ENCODE assay signal across 15 cellular contexts in the genomic region with DNA sequence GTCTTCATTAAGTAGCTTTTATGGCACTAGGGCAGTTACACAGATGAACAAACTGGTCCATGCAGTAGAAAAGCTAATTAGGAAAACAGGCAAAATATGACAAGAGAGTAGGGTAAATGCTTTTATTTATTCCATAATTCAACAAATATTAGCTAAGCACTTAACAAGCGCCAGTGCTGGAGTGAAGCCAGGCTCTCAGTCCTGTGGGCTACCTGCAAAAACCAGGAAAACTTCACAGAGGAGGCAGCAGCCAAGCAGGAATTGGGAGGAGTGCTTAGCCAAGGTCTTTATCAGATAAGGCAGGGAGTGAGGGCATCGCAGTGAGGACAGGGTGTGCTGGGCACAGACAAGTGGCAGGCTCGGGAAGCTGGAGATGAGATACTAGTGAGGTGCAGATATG. TPM values are rescaled to one million over a fixed set of nuclear protein-coding genes. Genes with fewer than 3 reads are reported as not detected.
A peak's percentile ranks its signal among the peaks of the same experiment; 100 is the strongest.
DNase-seq lines count a peak whose midpoint lies in the region; ATAC-seq and TF ChIP-seq lines count a peak whose summit lies in the region.
"Had no signal": no experiment of that assay in that cellular context is flagged by ENCODE, and none has a peak within 500 bp of the region (broad histone marks: within the 10 kb centered on the region; RNA-seq: fewer than 3 reads in every experiment).

No MANE protein-coding gene starts in this region.

- H3K4me2 ChIP-seq in parathyroid adenoma (ENCODE audit: low read length) (peak overlapping the region; percentile 48), trophoblast cell (ENCODE audit: low read length) (no peak overlapping the region)
- H3K4me2 ChIP-seq: BLaER1 had no signal

- intact Hi-C loops in ascending aorta (cut with DNase I), result no loop called here

- no peaks in the 10 kb centered on the region for H3K36me3 ChIP-seq in ascending aorta
- no peaks in the 10 kb centered on the region for H3K36me3 ChIP-seq in parathyroid adenoma (ENCODE audit: control insufficient read depth, insufficient read depth, low read length)
- no peaks in the 10 kb centered on the region for H3K36me3 ChIP-seq in trophoblast cell (ENCODE audit: control insufficient read depth in 1 of 2, insufficient read depth in 2 of 2, low read length in 2 of 2)
- H3K36me3 ChIP-seq: BLaER1 had no signal

- H2BK5ac ChIP-seq in trophoblast cell (ENCODE audit: low read depth, low read length, poor library complexity), result no peak overlapping the region

- no peak overlapping the region for H3K14ac ChIP-seq in trophoblast cell (ENCODE audit: low read length)

- H3K4me1 ChIP-seq in ascending aorta (peaks cover 14 to 25% of the 10 kb centered on the region in 2 donors), parathyroid adenoma (peaks cover 26% of the 10 kb centered on the region), trophoblast cell (ENCODE audit: control insufficient read depth in 1 of 2, insufficient read depth in 2 of 2, low read length in 2 of 2) (peaks cover 2 to 10% of the 10 kb centered on the region in 2 experiments)

- no peak overlapping the region for H3K23ac ChIP-seq in trophoblast cell (ENCODE audit: low read length)

- no peak overlapping the region for H2AK5ac ChIP-seq in trophoblast cell (ENCODE audit: low read length)

- H3K9me3 ChIP-seq in ascending aorta (no peaks in the 10 kb centered on the region), parathyroid adenoma (ENCODE audit: control insufficient read depth, low read length) (no peaks in the 10 kb centered on the region), trophoblast cell (ENCODE audit: insufficient read depth, low read depth, low read length) (no peaks in the 10 kb centered on the region)

- no peak for ATAC-seq in HG02678 (IDR thresholded peaks at IDR 0.05; ENCODE audit: unreplicated experiment)

- no peak overlapping the region for H3K4me3 ChIP-seq in ascending aorta
- H3K4me3 ChIP-seq in parathyroid adenoma (ENCODE audit: low read depth, low read length), result peak overlapping the region; percentile 22
- H3K4me3 ChIP-seq in trophoblast cell (ENCODE audit: low read depth, low read length), result no peak overlapping the region
- H3K4me3 ChIP-seq: BLaER1 had no signal

- no peak overlapping the region for H2BK12ac ChIP-seq in trophoblast cell (ENCODE audit: low read length)

- no peak overlapping the region for H3K4ac ChIP-seq in trophoblast cell (ENCODE audit: low read depth, low read length)

- no CpG with 5 or more reads among the region's 3 CpGs for whole genome bisulfite sequencing in trophoblast cell (ENCODE audit: extremely low coverage, insufficient coverage, insufficient read length)

- H3K18ac ChIP-seq in trophoblast cell (ENCODE audit: low read length), result no peak overlapping the region

- H4K12ac ChIP-seq in trophoblast cell (ENCODE audit: low read depth, low read length), result no peak overlapping the region

- DNase-seq in DMS153 treated with DMSO at 0.1 percent for 48 hours (lab: John Stamatoyannopoulos, UW; ENCODE audit: unreplicated experiment) (peak; percentile 89), NCI-H1105 (lab: John Stamatoyannopoulos, UW) (peak; percentile 49), ascending aorta (ENCODE audit: low spot score in 2 of 2) (no peak), trophoblast cell (no peak), COLO829 (ENCODE audit: low spot score) (no peak), NCI-H1694 treated with DMSO at 0.1 percent for 48 hours (lab: John Stamatoyannopoulos, UW) (no peak)
- DNase-seq: activated CD8-positive, alpha-beta memory T cell treated with anti-CD3 and anti-CD28 coated beads for 24 hours; activated naive CD4-positive, alpha-beta T cell treated with anti-CD3 and anti-CD28 coated beads for 36 hours; foreskin melanocyte; immature natural killer cell; NCI-H1436 treated with DMSO at 0.1 percent for 48 hours; stimulated activated CD4-positive, alpha-beta T cell treated with anti-CD3 and anti-CD28 coated beads, Interleukin-2, amount 100 ng/mL, for 24 hours had no signal

- no peaks in the 10 kb centered on the region for H3K79me2 ChIP-seq in parathyroid adenoma
- peaks cover 8% of the 10 kb centered on the region for H3K79me2 ChIP-seq in trophoblast cell (ENCODE audit: control insufficient read depth, insufficient read depth, low read length, poor library complexity)

- H2AFZ ChIP-seq in parathyroid adenoma, result peak overlapping the region; percentile 64
- H2AFZ ChIP-seq in trophoblast cell (ENCODE audit: insufficient read depth, low read length, poor library complexity), result no peak overlapping the region

- H3K9ac ChIP-seq in parathyroid adenoma (no peak overlapping the region), trophoblast cell (ENCODE audit: low read length) (no peak overlapping the region)
- H3K9ac ChIP-seq: BLaER1 had no signal

- no peak overlapping the region for H4K8ac ChIP-seq in trophoblast cell (ENCODE audit: low read depth, low read length)

- H3K27ac ChIP-seq in ascending aorta (peak overlapping the region; percentile 72 to 91), parathyroid adenoma (peak overlapping the region; percentile 85), trophoblast cell (ENCODE audit: low read depth, low read length) (no peak overlapping the region)
- H3K27ac ChIP-seq: BLaER1 had no signal

- no peak overlapping the region for H4K91ac ChIP-seq in trophoblast cell (ENCODE audit: low read depth, low read length)

- TF ChIP-seq CTCF in ascending aorta (IDR thresholded peaks at IDR 0.05) (no peak), parathyroid adenoma (IDR thresholded peaks at IDR 0.05) (no peak)

- H3K79me1 ChIP-seq in trophoblast cell (ENCODE audit: low read length), result peaks cover 11% of the 10 kb centered on the region

- no peak overlapping the region for H2BK120ac ChIP-seq in trophoblast cell (ENCODE audit: insufficient read depth, low read length, poor library complexity)

- H3K27me3 ChIP-seq in ascending aorta, result no peaks in the 10 kb centered on the region
- H3K27me3 ChIP-seq in parathyroid adenoma (ENCODE audit: control insufficient read depth, insufficient read depth, low read length), result no peaks in the 10 kb centered on the region
- H3K27me3 ChIP-seq in trophoblast cell (ENCODE audit: insufficient read depth, low read length), result no peaks in the 10 kb centered on the region
- H3K27me3 ChIP-seq: BLaER1 had no signal

RNA-seq across cellular contexts. Expression of a gene that starts 4.9 kb away (rescaled TPM):
- 41.1 TPM for total RNA-seq in ascending aorta
- polyA plus RNA-seq in trophoblast cell (2013), result 5.8 and 6.2 TPM in 2 replicates

Comparison
In these comparisons a context has a peak if more than half of its experiments do, and no peak if none do; other contexts are left out.
1. DNase-seq: peak in DMS153 treated with DMSO at 0.1 percent for 48 hours (single experiment) and NCI-H1105 (single experiment); none in ascending aorta (0 of 2), trophoblast cell (0 of 2), COLO829 (single experiment) and NCI-H1694 treated with DMSO at 0.1 percent for 48 hours (single experiment).